8 cellular contexts compared by ENCODE assay signal in the genomic region with DNA sequence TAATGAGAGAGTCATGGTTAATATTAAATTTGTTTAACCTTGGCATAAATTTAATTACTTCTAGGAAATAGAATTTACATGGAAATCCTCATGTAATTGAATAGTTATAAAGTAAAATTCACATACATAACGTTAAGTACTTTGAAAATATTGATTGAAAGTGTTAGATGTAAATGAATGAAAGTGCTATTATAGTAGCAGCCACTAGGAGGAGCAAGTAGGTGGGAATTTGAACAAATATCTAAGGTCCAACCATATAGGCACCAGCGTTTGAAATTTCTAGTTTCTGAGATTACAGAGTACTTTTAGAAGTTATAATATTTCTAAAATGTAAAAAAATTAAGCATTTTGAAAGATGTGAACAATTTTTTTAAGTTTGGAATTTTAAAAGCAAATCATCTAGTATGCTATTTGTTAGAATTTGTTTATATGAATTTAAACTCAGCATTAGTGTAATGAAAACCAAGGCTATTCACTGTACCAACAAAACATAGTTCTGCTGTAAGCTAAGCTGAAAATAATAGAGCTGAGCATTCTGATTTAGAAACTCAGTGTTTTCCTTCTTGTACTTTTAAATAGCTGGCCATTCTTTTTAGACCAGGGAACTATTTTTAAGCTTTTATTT.
DNase-seq lines count a peak whose midpoint lies in the region; ATAC-seq and TF ChIP-seq lines count a peak whose summit lies in the region.

No MANE protein-coding gene starts in this region.

- peak; percentile 73 for DNase-seq in NCI-H146 (lab: John Stamatoyannopoulos, UW)
- peak; percentile 48 for DNase-seq in SW480 (ENCODE audit: low spot score)
- DNase-seq in fibroblast of pulmonary artery (ENCODE audit: low read depth): peak; percentile 78
- DNase-seq in activated naive CD4-positive, alpha-beta T cell treated with anti-CD3 and anti-CD28 coated beads, Interleukin-2, amount 50 U/mL, for 16 hours: no peak

- H3K27ac ChIP-seq in 22Rv1 (peak overlapping the region; percentile 15), parathyroid adenoma (no peak overlapping the region)

- peak; percentile 98 for TF ChIP-seq CTCF in 22Rv1 (IDR thresholded peaks at IDR 0.05)
- TF ChIP-seq CTCF in GM12801 (IDR thresholded peaks at IDR 0.05; ENCODE audit: extremely low read depth, insufficient read length): peak; percentile 22
- TF ChIP-seq CTCF in fibroblast of pulmonary artery (IDR thresholded peaks at IDR 0.05; ENCODE audit: low read length, missing control alignments): peak; percentile 85
- TF ChIP-seq CTCF in parathyroid adenoma (IDR thresholded peaks at IDR 0.05): peak; percentile 65

- H3K9ac ChIP-seq in parathyroid adenoma: no peak overlapping the region

- H3K4me3 ChIP-seq in fibroblast of pulmonary artery (replicated peaks; ENCODE audit: low read depth, low read length) (no peak overlapping the region), parathyroid adenoma (ENCODE audit: low read depth, low read length) (no peak overlapping the region)

- no peaks in the 10 kb centered on the region for H3K79me2 ChIP-seq in parathyroid adenoma

- no peak overlapping the region for H3K4me2 ChIP-seq in parathyroid adenoma (ENCODE audit: low read length)

- H3K9me3 ChIP-seq in parathyroid adenoma (ENCODE audit: control insufficient read depth, low read length): no peaks in the 10 kb centered on the region

- no peak overlapping the region for H2AFZ ChIP-seq in parathyroid adenoma

- no peaks in the 10 kb centered on the region for H3K27me3 ChIP-seq in parathyroid adenoma (ENCODE audit: control insufficient read depth, insufficient read depth, low read length)

- peak; percentile 75 for ATAC-seq in HG02759 (IDR thresholded peaks at IDR 0.05; ENCODE audit: unreplicated experiment)

- no peaks in the 10 kb centered on the region for H3K4me1 ChIP-seq in parathyroid adenoma

- no peaks in the 10 kb centered on the region for H3K36me3 ChIP-seq in parathyroid adenoma (ENCODE audit: control insufficient read depth, insufficient read depth, low read length)

Comparison
In these comparisons a context has a peak if more than half of its experiments do, and no peak if none do; other contexts are left out.
1. CTCF ChIP-seq: peak in every context shown above with its lines; median percentile 98 in 22Rv1; 85 in fibroblast of pulmonary artery; 65 in parathyroid adenoma; 22 in GM12801.